ENCODE assay signal across 8 cellular contexts in the genomic region with DNA sequence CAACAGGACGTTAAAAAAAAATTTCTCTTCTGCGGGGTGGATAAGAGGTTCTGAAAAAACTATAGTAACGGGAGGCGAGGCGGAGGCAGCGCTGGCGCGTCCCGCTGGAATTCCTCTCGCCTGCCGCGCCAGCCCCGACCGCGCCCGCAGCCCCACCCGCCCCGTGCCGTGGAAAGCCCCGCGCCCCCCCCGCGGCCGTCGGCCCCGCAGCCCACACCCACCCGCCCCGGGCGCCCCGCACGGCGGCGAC. TPM values are rescaled to one million over a fixed set of nuclear protein-coding genes. Genes with fewer than 3 reads are reported as not detected.
DNase-seq lines count a peak whose midpoint lies in the region; ATAC-seq lines count a peak whose summit lies in the region.

No MANE protein-coding gene starts in this region.

- peak overlapping the region; percentile 91 for H3K27ac ChIP-seq in muscle layer of colon (ENCODE audit: low read depth, low read length)

- peak overlapping the region; percentile 55 to 67 for H3K4me3 ChIP-seq in muscle layer of colon (ENCODE audit: low read depth in 1 of 2, low read length in 2 of 2)

- no peaks in the 10 kb centered on the region for H3K27me3 Mint-ChIP-seq in activated T-cell treated with anti-CD3 and anti-CD28 coated beads, Interleukin-2, amount 50 U/mL, for 72 hours (ENCODE audit: low read depth)
- no peaks in the 10 kb centered on the region for H3K27me3 Mint-ChIP-seq in central memory CD8-positive, alpha-beta T cell

- peaks cover 36% of the 10 kb centered on the region for H3K4me1 Mint-ChIP-seq in activated T-cell treated with anti-CD3 and anti-CD28 coated beads, Interleukin-2, amount 50 U/mL, for 72 hours (ENCODE audit: low read depth)
- H3K4me1 Mint-ChIP-seq in central memory CD8-positive, alpha-beta T cell = peaks cover 37% of the 10 kb centered on the region

- H3K4me1 ChIP-seq in muscle layer of colon (ENCODE audit: insufficient read depth, low read length) = peaks cover 23% of the 10 kb centered on the region

- no peak overlapping the region for H3K9ac ChIP-seq in muscle layer of colon (ENCODE audit: low read length)

- DNase-seq in activated T-cell treated with anti-CD3 and anti-CD28 coated beads, Interleukin-2, amount 50 U/mL, for 72 hours = no peak
- DNase-seq in activated T-cell treated with anti-CD3 and anti-CD28 coated beads, Interleukin-2, amount 50 U/mL, for 1 hour = no peak
- no peak for DNase-seq in central memory CD8-positive, alpha-beta T cell (ENCODE audit: low spot score in 2 of 2)
- DNase-seq in NCI-H1092 (lab: John Stamatoyannopoulos, UW) (no peak), hippocampal formation (lab: John Stamatoyannopoulos, UW) (no peak), UCSD-AML1 (lab: John Stamatoyannopoulos, UW; ENCODE audit: unreplicated experiment) (no peak)

- H3K36me3 ChIP-seq in muscle layer of colon (ENCODE audit: insufficient read depth, low read length) = no peaks in the 10 kb centered on the region

- H3K9me3 ChIP-seq in muscle layer of colon (ENCODE audit: low read length) = no peaks in the 10 kb centered on the region

- H3K27me3 ChIP-seq in muscle layer of colon (ENCODE audit: control insufficient read depth in 1 of 2, insufficient read depth in 2 of 2, low read length in 2 of 2) = no peaks in the 10 kb centered on the region

- peak in 1 of 2 donors; percentile 47 for ATAC-seq in activated T-cell treated with anti-CD3 and anti-CD28 coated beads, Interleukin-2, amount 50 U/mL, for 72 hours (replicated peaks in 1 of 2)
- ATAC-seq in HG03558 (IDR thresholded peaks at IDR 0.05; ENCODE audit: extremely low read depth, unreplicated experiment) = peak; percentile 6
- peak; percentile 73 for ATAC-seq in central memory CD8-positive, alpha-beta T cell (replicated peaks; ENCODE audit: extremely low read depth, poor library complexity, severe bottlenecking)

- H3K4me3 Mint-ChIP-seq in activated T-cell treated with anti-CD3 and anti-CD28 coated beads, Interleukin-2, amount 50 U/mL, for 72 hours = peak overlapping the region; percentile 76 to 84
- peak overlapping the region; percentile 89 for H3K4me3 Mint-ChIP-seq in central memory CD8-positive, alpha-beta T cell

- H3K36me3 Mint-ChIP-seq in activated T-cell treated with anti-CD3 and anti-CD28 coated beads, Interleukin-2, amount 50 U/mL, for 72 hours (ENCODE audit: insufficient read depth in 2 of 2) = peaks cover 2 to 7% of the 10 kb centered on the region in 2 donors
- peaks cover 17% of the 10 kb centered on the region for H3K36me3 Mint-ChIP-seq in central memory CD8-positive, alpha-beta T cell (ENCODE audit: insufficient read depth)

- no peaks in the 10 kb centered on the region for H3K9me3 Mint-ChIP-seq in activated T-cell treated with anti-CD3 and anti-CD28 coated beads, Interleukin-2, amount 50 U/mL, for 72 hours
- H3K9me3 Mint-ChIP-seq in central memory CD8-positive, alpha-beta T cell = no peaks in the 10 kb centered on the region

- H3K27ac Mint-ChIP-seq in activated T-cell treated with anti-CD3 and anti-CD28 coated beads, Interleukin-2, amount 50 U/mL, for 72 hours = peak overlapping the region; percentile 87
- H3K27ac Mint-ChIP-seq in central memory CD8-positive, alpha-beta T cell (ENCODE audit: low read depth) = peak overlapping the region; percentile 80

RNA-seq across cellular contexts. Expression of gene QKI, which starts 0.5 kb away (rescaled TPM):
- 10 to 100 TPM; 62.0 to 64.2 TPM for total RNA-seq in activated T-cell treated with anti-CD3 and anti-CD28 coated beads, Interleukin-2, amount 50 U/mL, for 72 hours
